Comparison of ENCODE assay signal across 17 cellular contexts in the genomic region with DNA sequence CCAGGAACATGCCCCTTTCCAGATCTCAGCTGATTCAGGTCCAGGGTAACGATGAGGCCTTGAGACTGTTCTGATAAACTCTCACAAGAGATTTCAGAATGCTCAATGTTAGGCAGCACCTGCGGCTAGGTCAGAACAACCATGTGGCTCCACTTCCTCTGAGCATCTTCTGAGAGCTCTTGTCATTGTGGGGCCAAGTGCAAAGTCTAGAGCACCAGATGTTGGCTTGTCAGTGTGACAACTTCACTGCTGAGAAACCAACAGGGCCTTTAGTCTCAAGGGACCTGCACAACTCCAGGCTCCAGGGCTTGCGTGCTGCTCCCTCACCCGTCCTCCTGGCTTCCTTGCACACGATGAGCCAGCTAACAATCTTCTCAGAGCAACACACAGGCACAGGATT. TPM values are rescaled to one million over a fixed set of nuclear protein-coding genes. Genes with fewer than 3 reads are reported as not detected.
DNase-seq lines count a peak whose midpoint lies in the region; ATAC-seq and TF ChIP-seq lines count a peak whose summit lies in the region.
"Had no signal": no experiment of that assay in that cellular context is flagged by ENCODE, and none has a peak within 500 bp of the region (broad histone marks: within the 10 kb centered on the region; RNA-seq: fewer than 3 reads in every experiment).

No MANE protein-coding gene starts in this region.

- H3K4me2 ChIP-seq in SK-N-SH, result no peak overlapping the region

- H3K27me3 ChIP-seq in SK-N-SH (ENCODE audit: insufficient read depth) (no peaks in the 10 kb centered on the region), body of pancreas (no peaks in the 10 kb centered on the region)
- H3K27me3 ChIP-seq: ascending aorta had no signal

- H3K36me3 Mint-ChIP-seq in HFFc6 (ENCODE audit: low read depth), result peaks cover 18% of the 10 kb centered on the region

- CTCF ChIA-PET in SK-N-SH (lab: Yijun Ruan, JAX), result interaction anchor here (1.0 to 1.7 kb wide), 2 partner anchors 11 to 12 kb away, joined by 3 to 9 read pairs; no protein-coding TSS in a partner anchor

- no peak overlapping the region for H3K4me3 ChIP-seq in lower leg skin (ENCODE audit: low read depth, poor library complexity, severe bottlenecking)
- no peak overlapping the region for H3K4me3 ChIP-seq in SK-N-SH (ENCODE audit: low read depth in 2 of 2, low read length in 1 of 2)
- H3K4me3 ChIP-seq in body of pancreas, result no peak overlapping the region
- H3K4me3 ChIP-seq: ascending aorta, thoracic aorta had no signal

- peaks cover 13 to 50% of the 10 kb centered on the region in 2 experiments for H3K36me3 ChIP-seq in SK-N-SH (replicated peaks in 1 of 2; ENCODE audit: control insufficient read depth in 1 of 2, insufficient read depth in 2 of 2, low read length in 1 of 2)
- peaks cover 0 to 27% of the 10 kb centered on the region in 2 donors for H3K36me3 ChIP-seq in body of pancreas (replicated peaks in 1 of 2; ENCODE audit: insufficient read depth in 1 of 2, low read depth in 2 of 2)

- H4K20me1 ChIP-seq in SK-N-SH (ENCODE audit: insufficient read depth), result no peaks in the 10 kb centered on the region

- no peaks in the 10 kb centered on the region for H3K79me2 ChIP-seq in SK-N-SH (ENCODE audit: insufficient read depth)

- peak; percentile 15 for ATAC-seq in stimulated activated naive CD8-positive, alpha-beta T cell treated with anti-CD3 and anti-CD28 coated beads, Interleukin-15, Interleukin-2, amounts not matched to agents 100 U/mL and 50 U/mL, for 24 hours
- ATAC-seq in stimulated activated naive CD8-positive, alpha-beta T cell treated with anti-CD3 and anti-CD28 coated beads, Interleukin-15, amount 100 ng/mL, for 72 hours, result no peak
- no peak for ATAC-seq in body of pancreas
- ATAC-seq: esophagus mucosa had no signal

- H3K9ac ChIP-seq in SK-N-SH, result no peak overlapping the region

- TF ChIP-seq EP300 in SK-N-SH (IDR thresholded peaks at IDR 0.05; ENCODE audit: borderline replicate concordance in 1 of 2, low read depth in 1 of 2, low read length in 1 of 2), result no peak

- no peak overlapping the region for H3K4me3 Mint-ChIP-seq in stimulated activated naive CD8-positive, alpha-beta T cell treated with anti-CD3 and anti-CD28 coated beads, Interleukin-15, amount 100 ng/mL, for 72 hours
- H3K4me3 Mint-ChIP-seq in HFFc6, result no peak overlapping the region
- H3K4me3 Mint-ChIP-seq: activated CD4-positive, alpha-beta T cell treated with anti-CD3 and anti-CD28 coated beads, Interleukin-2, amount 10 ng/mL, durations not matched to agents 7 days and 5 days; dendritic cell treated with granulocyte-macrophage colony-stimulating factor and Interleukin-4, amounts not matched to agents 40 ng/mL and 50 ng/mL, for 4 days; T-helper 2 cell treated with Interferon-gamma antibody and Interleukin-4, amounts not matched to agents 5 μg/mL and 100 μg/mL, for 36 hours had no signal

- peaks cover 7% of the 10 kb centered on the region for H3K4me1 Mint-ChIP-seq in stimulated activated naive CD8-positive, alpha-beta T cell treated with anti-CD3 and anti-CD28 coated beads, Interleukin-15, amount 100 ng/mL, for 72 hours
- peaks cover 12% of the 10 kb centered on the region for H3K4me1 Mint-ChIP-seq in HFFc6 (ENCODE audit: low read depth)

- TF ChIP-seq POLR2A in lower leg skin (IDR thresholded peaks at IDR 0.05) (no peak), body of pancreas (IDR thresholded peaks at IDR 0.05) (no peak)

- intact Hi-C loops in lower leg skin (cut with DNase I; ENCODE audit: low total_unique reads), result no loop called here
- intact Hi-C loops in body of pancreas (cut with DNase I), result no loop called here

- H3K27ac ChIP-seq in SK-N-SH (ENCODE audit: low read depth in 2 of 2, low read length in 1 of 2) (no peak overlapping the region), body of pancreas (no peak overlapping the region)

- H3K4me1 ChIP-seq in SK-N-SH (ENCODE audit: control insufficient read depth in 1 of 2, insufficient read depth in 2 of 2, low read depth in 1 of 2, low read length in 1 of 2) (peaks cover 0 to 5% of the 10 kb centered on the region in 2 experiments; a peak in 1 of 4 replicates), body of pancreas (no peaks in the 10 kb centered on the region)
- H3K4me1 ChIP-seq: ascending aorta had no signal

- no peaks in the 10 kb centered on the region for H3K9me3 ChIP-seq in SK-N-SH
- no peaks in the 10 kb centered on the region for H3K9me3 ChIP-seq in body of pancreas
- H3K9me3 ChIP-seq: ascending aorta, thoracic aorta had no signal

- no peak for TF ChIP-seq CTCF in HFFc6 (IDR thresholded peaks at IDR 0.05)
- TF ChIP-seq CTCF in lower leg skin (IDR thresholded peaks at IDR 0.05), result no peak
- TF ChIP-seq CTCF in SK-N-SH (IDR thresholded peaks at IDR 0.05), result no peak
- no peak for TF ChIP-seq CTCF in body of pancreas (IDR thresholded peaks at IDR 0.05)

- no peak for TF ChIP-seq RAD21 in SK-N-SH (IDR thresholded peaks at IDR 0.05; ENCODE audit: low read length)

- no peaks in the 10 kb centered on the region for H3K27me3 Mint-ChIP-seq in stimulated activated naive CD8-positive, alpha-beta T cell treated with anti-CD3 and anti-CD28 coated beads, Interleukin-15, amount 100 ng/mL, for 72 hours
- no peaks in the 10 kb centered on the region; the same call in 1 of the 2 replicates for H3K27me3 Mint-ChIP-seq in HFFc6 (ENCODE audit: insufficient read depth)
- H3K27me3 Mint-ChIP-seq: activated CD4-positive, alpha-beta T cell treated with anti-CD3 and anti-CD28 coated beads, Interleukin-2, amount 10 ng/mL, durations not matched to agents 7 days and 5 days; dendritic cell treated with granulocyte-macrophage colony-stimulating factor and Interleukin-4, amounts not matched to agents 40 ng/mL and 50 ng/mL, for 4 days had no signal

- H2AFZ ChIP-seq in SK-N-SH (ENCODE audit: low read depth), result no peak overlapping the region

- H3K9me2 ChIP-seq in SK-N-SH, result no peaks in the 10 kb centered on the region

- no peaks in the 10 kb centered on the region for H3K9me3 Mint-ChIP-seq in stimulated activated naive CD8-positive, alpha-beta T cell treated with anti-CD3 and anti-CD28 coated beads, Interleukin-15, amount 100 ng/mL, for 72 hours
- no peaks in the 10 kb centered on the region for H3K9me3 Mint-ChIP-seq in HFFc6
- H3K9me3 Mint-ChIP-seq: activated CD4-positive, alpha-beta T cell treated with anti-CD3 and anti-CD28 coated beads, Interleukin-2, amount 10 ng/mL, durations not matched to agents 7 days and 5 days; dendritic cell treated with granulocyte-macrophage colony-stimulating factor and Interleukin-4, amounts not matched to agents 40 ng/mL and 50 ng/mL, for 4 days; T-helper 2 cell treated with Interferon-gamma antibody and Interleukin-4, amounts not matched to agents 5 μg/mL and 100 μg/mL, for 36 hours had no signal

- peaks cover 19% of the 10 kb centered on the region for H3F3A ChIP-seq in SK-N-SH (replicated peaks; ENCODE audit: insufficient read depth)

- POLR2A ChIA-PET in SK-N-SH (lab: Yijun Ruan, JAX), result no interaction called here

- no peak for DNase-seq in stimulated activated naive CD8-positive, alpha-beta T cell treated with anti-CD3 and anti-CD28 coated beads, Interleukin-15, Interleukin-2, amounts not matched to agents 100 U/mL and 50 U/mL, for 24 hours
- DNase-seq in stimulated activated naive CD8-positive, alpha-beta T cell treated with anti-CD3 and anti-CD28 coated beads, Interleukin-15, amount 100 ng/mL, for 72 hours, result no peak
- DNase-seq in HFFc6 (no peak), NCI-H2171 (lab: John Stamatoyannopoulos, UW) (peak; percentile 78), lower leg skin (ENCODE audit: low spot score in 2 of 2) (no peak), activated gamma-delta T cell (lab: John Stamatoyannopoulos, UW) (no peak), SK-N-SH (no peak), body of pancreas (no peak)
- DNase-seq: activated CD4-positive, alpha-beta T cell treated with anti-CD3 and anti-CD28 coated beads, Interleukin-2, amount 10 ng/mL, durations not matched to agents 7 days and 5 days; NCI-H1105; NCI-H526 treated with DMSO at 0.1 percent for 48 hours; stimulated activated CD4-positive, alpha-beta T cell treated with anti-CD3 and anti-CD28 coated beads, Interleukin-12 subunit alpha, Interleukin-12 subunit beta, amount 100 ng/mL, for 4 hours had no signal

- 81 to 91% methylated on average over 5 of the region's 5 CpGs for WGBS in lower leg skin, 2 donors
- WGBS in SK-N-SH (ENCODE audit: low lambda C conversion rate), result 94% methylated on average over 5 of the region's 5 CpGs
- 81 to 87% methylated on average over 5 of the region's 5 CpGs for WGBS in body of pancreas, 2 donors

- no peak overlapping the region for H3K27ac Mint-ChIP-seq in stimulated activated naive CD8-positive, alpha-beta T cell treated with anti-CD3 and anti-CD28 coated beads, Interleukin-15, amount 100 ng/mL, for 72 hours
- H3K27ac Mint-ChIP-seq in HFFc6, result peak overlapping the region; percentile 26; the same call in 1 of the 2 replicates
- H3K27ac Mint-ChIP-seq: activated CD4-positive, alpha-beta T cell treated with anti-CD3 and anti-CD28 coated beads, Interleukin-2, amount 10 ng/mL, durations not matched to agents 7 days and 5 days; dendritic cell treated with granulocyte-macrophage colony-stimulating factor and Interleukin-4, amounts not matched to agents 40 ng/mL and 50 ng/mL, for 4 days; T-helper 2 cell treated with Interferon-gamma antibody and Interleukin-4, amounts not matched to agents 5 μg/mL and 100 μg/mL, for 36 hours had no signal

RNA-seq across cellular contexts. Expression of gene FCSK, which starts 29.0 kb away (rescaled TPM):
- total RNA-seq in HFFc6 (2021; fragmentation: NEBNext Ultra II Directional; extraction: Animal tissue kit (Norgen Biotek cat#: 25700)), result 1 to 10 TPM; 5.1 to 7.1 (median 6.1) TPM
- total RNA-seq in lower leg skin, result 10 to 100 TPM; 17.9 to 31.7 (median 23.4) TPM
- 9.7 and 10.4 TPM in 2 replicates for polyA plus RNA-seq in SK-N-SH (2012; rRNA removed)
- polyA plus RNA-seq in SK-N-SH (2012; cell fraction: cytosol; rRNA removed), result 2.3 and 3.3 TPM in 2 replicates
- 47.7 and 71.8 TPM in 2 replicates for polyA plus RNA-seq in SK-N-SH (2012; cell fraction: nucleus; rRNA removed)
- 10 to 100 TPM; 15.0 to 28.3 TPM for total RNA-seq in body of pancreas

RNA-seq across cellular contexts. Expression of gene COG4, which starts 39.9 kb away (rescaled TPM):
- 10 to 100 TPM; 70.2 to 91.7 (median 80.2) TPM for total RNA-seq in HFFc6 (2021; fragmentation: NEBNext Ultra II Directional; extraction: Animal tissue kit (Norgen Biotek cat#: 25700))
- total RNA-seq in lower leg skin (10 to 100 TPM; 36.0 to 95.7 (median 48.3) TPM), body of pancreas (10 to 100 TPM; 23.1 to 43.8 TPM)
- 54.4 and 72.7 TPM in 2 replicates for polyA plus RNA-seq in SK-N-SH (2012; rRNA removed)
- 32.9 and 45.7 TPM in 2 replicates for polyA plus RNA-seq in SK-N-SH (2012; cell fraction: cytosol; rRNA removed)
- polyA plus RNA-seq in SK-N-SH (2012; cell fraction: nucleus; rRNA removed), result 147 and 161 TPM in 2 replicates

RNA-seq across cellular contexts. Expression of gene SF3B3, which starts 40.2 kb away (rescaled TPM):
- total RNA-seq in HFFc6 (2021; fragmentation: NEBNext Ultra II Directional; extraction: Animal tissue kit (Norgen Biotek cat#: 25700)), result 100 to 1,000 TPM; 289 to 358 (median 312) TPM
- 100 to 1,000 TPM; 138 to 233 (median 143) TPM for total RNA-seq in lower leg skin
- polyA plus RNA-seq in SK-N-SH (2012; rRNA removed), result 75.9 and 81.7 TPM in 2 replicates
- polyA plus RNA-seq in SK-N-SH (2012; cell fraction: cytosol; rRNA removed), result 58.5 and 71.3 TPM in 2 replicates
- polyA plus RNA-seq in SK-N-SH (2012; cell fraction: nucleus; rRNA removed), result 160 and 164 TPM in 2 replicates
- 10 to 100 TPM; 47.5 to 53.4 TPM for total RNA-seq in body of pancreas

RNA-seq across cellular contexts. Expression of gene ST3GAL2, which starts 44.5 kb away (rescaled TPM):
- total RNA-seq in HFFc6 (2021; fragmentation: NEBNext Ultra II Directional; extraction: Animal tissue kit (Norgen Biotek cat#: 25700)), result 10 to 100 TPM; 25.4 to 31.2 (median 26.3) TPM
- total RNA-seq in lower leg skin, result 10 to 100 TPM in 1 of 4 donors, 1 to 10 TPM in 3; 7.0 to 12.9 (median 9.5) TPM
- polyA plus RNA-seq in SK-N-SH (2012; rRNA removed), result 11.4 and 19.9 TPM in 2 replicates
- polyA plus RNA-seq in SK-N-SH (2012; cell fraction: cytosol; rRNA removed), result 6.6 and 13.1 TPM in 2 replicates
- 13.6 and 16.1 TPM in 2 replicates for polyA plus RNA-seq in SK-N-SH (2012; cell fraction: nucleus; rRNA removed)
- 10 to 100 TPM in 1 of 2 donors, 1 to 10 TPM in 1; 9.1 to 11.2 TPM for total RNA-seq in body of pancreas
